In the genomic region with DNA sequence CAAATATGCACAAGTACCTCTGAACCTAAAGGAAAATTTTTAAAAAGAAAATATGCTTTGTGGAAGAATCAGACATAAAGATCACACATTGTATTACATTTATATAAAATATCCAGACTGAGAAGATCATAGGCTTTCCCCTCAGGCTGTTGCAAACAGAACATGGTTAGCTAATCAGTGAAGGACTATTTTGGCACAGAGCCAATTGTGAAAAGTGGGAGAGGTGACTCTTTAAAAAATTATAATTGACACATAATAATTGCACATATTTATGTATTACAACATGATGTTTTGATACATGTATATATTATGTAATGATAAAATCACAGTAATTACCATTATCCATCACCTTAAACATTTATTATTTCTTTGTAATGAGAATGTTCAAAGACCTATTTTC, we compare ENCODE assay signal across 42 cellular contexts. TPM values are rescaled to one million over a fixed set of nuclear protein-coding genes. Genes with fewer than 3 reads are reported as not detected.
"Had no signal": no experiment of that assay in that cellular context is flagged by ENCODE, and none has a peak within 500 bp of the region (broad histone marks: within the 10 kb centered on the region; RNA-seq: fewer than 3 reads in every experiment).

No MANE protein-coding gene starts in this region.

- H3K4me3 Mint-ChIP-seq: activated naive CD4-positive, alpha-beta T cell treated with anti-CD3 and anti-CD28 coated beads for 36 hours; activated naive CD4-positive, alpha-beta T cell treated with anti-CD3 and anti-CD28 coated beads, Interleukin-2, amount 10 ng/mL, durations not matched to agents 7 days and 5 days; activated naive CD4-positive, alpha-beta T cell treated with anti-CD3 and anti-CD28 coated beads, Interleukin-2, amount 50 U/mL, for 24 hours; activated naive CD8-positive, alpha-beta T cell; activated naive CD8-positive, alpha-beta T cell treated with anti-CD3 and anti-CD28 coated beads for 36 hours; activated naive CD8-positive, alpha-beta T cell treated with anti-CD3 and anti-CD28 coated beads, Interleukin-2, amount 10 ng/mL, durations not matched to agents 7 days and 5 days; activated naive CD8-positive, alpha-beta T cell treated with anti-CD3 and anti-CD28 coated beads, Interleukin-2, amount 50 U/mL, for 24 hours; activated T-cell treated with anti-CD3 and anti-CD28 coated beads, Interleukin-2, amount 50 U/mL, for 24 hours; activated T-cell treated with anti-CD3 and anti-CD28 coated beads, Interleukin-2, amount 50 U/mL, for 4 hours; activated T-cell treated with anti-CD3 and anti-CD28 coated beads, Interleukin-2, amount 50 U/mL, for 72 hours; activated T-helper 1 cell treated with anti-CD3 and anti-CD28 coated beads, Interleukin-12 subunit alpha, Interleukin-12 subunit beta, Interleukin-2, Interleukin-4 antibody, amounts not matched to agents 30 ng/mL and 10 ng/mL and 1 ng/mL, durations not matched to agents 14 hours and 24 hours and 36 hours; activated T-helper 17 cell treated with anti-CD3 and anti-CD28 coated beads, Interleukin-2, amount 50 U/mL, for 72 hours; brain; central memory CD8-positive, alpha-beta T cell had no signal

- FAIRE-seq: bronchial epithelial cell had no signal

- H3K4me3 ChIP-seq: adrenal gland, ascending aorta, body of pancreas, breast epithelium, cardiac muscle cell had no signal

- H3K27ac Mint-ChIP-seq: activated naive CD4-positive, alpha-beta T cell treated with anti-CD3 and anti-CD28 coated beads for 36 hours; activated naive CD4-positive, alpha-beta T cell treated with anti-CD3 and anti-CD28 coated beads, Interleukin-2, amount 10 ng/mL, durations not matched to agents 7 days and 5 days; activated naive CD4-positive, alpha-beta T cell treated with anti-CD3 and anti-CD28 coated beads, Interleukin-2, amount 50 U/mL, for 24 hours; activated naive CD4-positive, alpha-beta T cell treated with anti-CD3 and anti-CD28 coated beads, Interleukin-2, amount 50 U/mL, for 72 hours; activated naive CD8-positive, alpha-beta T cell; activated naive CD8-positive, alpha-beta T cell treated with anti-CD3 and anti-CD28 coated beads for 36 hours; activated naive CD8-positive, alpha-beta T cell treated with anti-CD3 and anti-CD28 coated beads, Interleukin-2, amount 10 ng/mL, durations not matched to agents 7 days and 5 days; activated naive CD8-positive, alpha-beta T cell treated with anti-CD3 and anti-CD28 coated beads, Interleukin-2, amount 50 U/mL, for 24 hours; activated T-cell treated with anti-CD3 and anti-CD28 coated beads, Interleukin-2, amount 50 U/mL, for 24 hours; activated T-cell treated with anti-CD3 and anti-CD28 coated beads, Interleukin-2, amount 50 U/mL, for 72 hours; activated T-helper 1 cell treated with anti-CD3 and anti-CD28 coated beads, Interleukin-12 subunit alpha, Interleukin-12 subunit beta, Interleukin-2, Interleukin-4 antibody, amounts not matched to agents 30 ng/mL and 10 ng/mL and 1 ng/mL, durations not matched to agents 14 hours and 24 hours and 36 hours; activated T-helper 17 cell treated with anti-CD3 and anti-CD28 coated beads, Interleukin-2, amount 50 U/mL, for 72 hours; activated T-helper 2 cell treated with anti-CD3 and anti-CD28 coated beads, Interferon-gamma antibody, Interleukin-2, Interleukin-4, amounts not matched to agents 10 μg/mL and 5 μg/mL and 100 μg/mL, durations not matched to agents 14 hours and 24 hours and 36 hours; brain had no signal

- H3K36me3 ChIP-seq: adrenal gland, ascending aorta, brain microvascular endothelial cell, breast epithelium, cardiac muscle cell had no signal

- H3K27me3 ChIP-seq: ascending aorta, body of pancreas, brain microvascular endothelial cell, cardiac muscle cell had no signal

- H3K27me3 Mint-ChIP-seq: activated naive CD4-positive, alpha-beta T cell treated with anti-CD3 and anti-CD28 coated beads, Interleukin-2, amount 10 ng/mL, durations not matched to agents 7 days and 5 days; activated naive CD4-positive, alpha-beta T cell treated with anti-CD3 and anti-CD28 coated beads, Interleukin-2, amount 50 U/mL, for 24 hours; activated naive CD8-positive, alpha-beta T cell; activated naive CD8-positive, alpha-beta T cell treated with anti-CD3 and anti-CD28 coated beads for 36 hours; activated naive CD8-positive, alpha-beta T cell treated with anti-CD3 and anti-CD28 coated beads, Interleukin-2, amount 10 ng/mL, durations not matched to agents 7 days and 5 days; activated naive CD8-positive, alpha-beta T cell treated with anti-CD3 and anti-CD28 coated beads, Interleukin-2, amount 50 U/mL, for 24 hours; activated T-helper 17 cell treated with anti-CD3 and anti-CD28 coated beads, Interleukin-2, amount 50 U/mL, for 72 hours; brain; central memory CD8-positive, alpha-beta T cell had no signal

- H3K9me3 ChIP-seq: body of pancreas had no signal

- H3K36me3 Mint-ChIP-seq: activated naive CD4-positive, alpha-beta T cell treated with anti-CD3 and anti-CD28 coated beads, Interleukin-2, amount 10 ng/mL, durations not matched to agents 7 days and 5 days; activated naive CD4-positive, alpha-beta T cell treated with anti-CD3 and anti-CD28 coated beads, Interleukin-2, amount 50 U/mL, for 24 hours; activated naive CD4-positive, alpha-beta T cell treated with anti-CD3 and anti-CD28 coated beads, Interleukin-2, amount 50 U/mL, for 72 hours; activated naive CD8-positive, alpha-beta T cell; activated naive CD8-positive, alpha-beta T cell treated with anti-CD3 and anti-CD28 coated beads for 36 hours; activated naive CD8-positive, alpha-beta T cell treated with anti-CD3 and anti-CD28 coated beads, Interleukin-2, amount 10 ng/mL, durations not matched to agents 7 days and 5 days; brain had no signal

- H3K4me1 ChIP-seq: adrenal gland, ascending aorta, body of pancreas, breast epithelium had no signal

- ATAC-seq: activated naive CD4-positive, alpha-beta T cell treated with anti-CD3 and anti-CD28 coated beads, Interleukin-2, amount 50 U/mL, for 72 hours; activated naive CD8-positive, alpha-beta T cell treated with anti-CD3 and anti-CD28 coated beads, Interleukin-2, amount 50 U/mL, for 24 hours; activated T-cell treated with anti-CD3 and anti-CD28 coated beads, Interleukin-2, amount 50 U/mL, for 4 hours; activated T-cell treated with anti-CD3 and anti-CD28 coated beads, Interleukin-2, amount 50 U/mL, for 72 hours; activated T-helper 17 cell treated with anti-CD3 and anti-CD28 coated beads, Interleukin-2, amount 50 U/mL, for 72 hours; body of pancreas had no signal

- H3K27ac ChIP-seq: adrenal gland, ascending aorta, body of pancreas, brain microvascular endothelial cell, breast epithelium, cardiac muscle cell had no signal

- H3K4me1 Mint-ChIP-seq: activated naive CD4-positive, alpha-beta T cell treated with anti-CD3 and anti-CD28 coated beads, Interleukin-2, amount 10 ng/mL, durations not matched to agents 7 days and 5 days; activated naive CD4-positive, alpha-beta T cell treated with anti-CD3 and anti-CD28 coated beads, Interleukin-2, amount 50 U/mL, for 24 hours; activated naive CD8-positive, alpha-beta T cell treated with anti-CD3 and anti-CD28 coated beads for 36 hours; activated naive CD8-positive, alpha-beta T cell treated with anti-CD3 and anti-CD28 coated beads, Interleukin-2, amount 10 ng/mL, durations not matched to agents 7 days and 5 days; activated naive CD8-positive, alpha-beta T cell treated with anti-CD3 and anti-CD28 coated beads, Interleukin-2, amount 50 U/mL, for 24 hours; activated T-helper 17 cell treated with anti-CD3 and anti-CD28 coated beads, Interleukin-2, amount 50 U/mL, for 72 hours; brain; central memory CD8-positive, alpha-beta T cell had no signal

- DNase-seq: activated effector memory CD4-positive, alpha-beta T cell treated with anti-CD3 and anti-CD28 coated beads, Interleukin-2, amount 50 U/mL, for 16 hours; activated effector memory CD4-positive, alpha-beta T cell treated with Interleukin-2 at 50 U/mL for 16 hours; activated gamma-delta T cell; activated gamma-delta T cell treated with Interleukin-2 at 50 U/mL for 16 hours; activated naive CD4-positive, alpha-beta T cell; activated naive CD4-positive, alpha-beta T cell treated with anti-CD3 and anti-CD28 coated beads for 36 hours; activated naive CD4-positive, alpha-beta T cell treated with anti-CD3 and anti-CD28 coated beads, Interleukin-2, amount 10 ng/mL, durations not matched to agents 7 days and 5 days; activated naive CD4-positive, alpha-beta T cell treated with anti-CD3 and anti-CD28 coated beads, Interleukin-2, amount 50 U/mL, for 16 hours; activated naive CD4-positive, alpha-beta T cell treated with Interleukin-2 at 50 U/mL for 16 hours; activated naive CD8-positive, alpha-beta T cell treated with anti-CD3 and anti-CD28 coated beads for 36 hours; activated naive CD8-positive, alpha-beta T cell treated with anti-CD3 and anti-CD28 coated beads, Interleukin-2, amount 10 ng/mL, durations not matched to agents 7 days and 5 days; activated naive CD8-positive, alpha-beta T cell treated with anti-CD3 and anti-CD28 coated beads, Interleukin-2, amount 50 U/mL, for 24 hours; activated T-cell treated with anti-CD3 and anti-CD28 coated beads, Interleukin-2, amount 50 U/mL, for 24 hours; activated T-cell treated with anti-CD3 and anti-CD28 coated beads, Interleukin-2, amount 50 U/mL, for 4 hours; activated T-cell treated with anti-CD3 and anti-CD28 coated beads, Interleukin-2, amount 50 U/mL, for 48 hours; activated T-cell treated with anti-CD3 and anti-CD28 coated beads, Interleukin-2, amount 50 U/mL, for 72 hours; adrenal gland; amniotic stem cell; amygdala; anterior cingulate cortex; aorta; body of pancreas; brain microvascular endothelial cell; caudate nucleus; central memory CD4-positive, alpha-beta T cell; cerebellar nuclear complex had no signal

RNA-seq across cellular contexts. Expression of a gene that starts 44.1 kb away (rescaled TPM):
- total RNA-seq: activated naive CD4-positive, alpha-beta T cell treated with anti-CD3 and anti-CD28 coated beads for 36 hours; activated naive CD4-positive, alpha-beta T cell treated with anti-CD3 and anti-CD28 coated beads, Interleukin-2, amount 50 U/mL, for 72 hours; activated naive CD8-positive, alpha-beta T cell treated with anti-CD3 and anti-CD28 coated beads for 36 hours; activated naive CD8-positive, alpha-beta T cell treated with anti-CD3 and anti-CD28 coated beads, Interleukin-2, amount 10 ng/mL, durations not matched to agents 7 days and 5 days; activated T-cell treated with anti-CD3 and anti-CD28 coated beads, Interleukin-2, amount 50 U/mL, for 4 hours; activated T-cell treated with anti-CD3 and anti-CD28 coated beads, Interleukin-2, amount 50 U/mL, for 72 hours; activated T-helper 1 cell treated with anti-CD3 and anti-CD28 coated beads, Interleukin-12 subunit alpha, Interleukin-12 subunit beta, Interleukin-2, Interleukin-4 antibody, amounts not matched to agents 30 ng/mL and 10 ng/mL and 1 ng/mL, durations not matched to agents 14 hours and 24 hours and 36 hours; activated T-helper 17 cell treated with anti-CD3 and anti-CD28 coated beads, Interleukin-2, amount 50 U/mL, for 72 hours; activated T-helper 2 cell treated with anti-CD3 and anti-CD28 coated beads, Interferon-gamma antibody, Interleukin-2, Interleukin-4, amounts not matched to agents 10 μg/mL and 5 μg/mL and 100 μg/mL, durations not matched to agents 14 hours and 24 hours and 36 hours; adrenal gland; aorta; ascending aorta; body of pancreas; breast epithelium; bronchial epithelial cell; cardiac muscle cell; cardiac septum; cerebellum; chondrocyte had no signal
- polyA plus RNA-seq: adipose tissue, adrenal gland, aorta, cardiac muscle cell had no signal
